11 cellular contexts compared by ENCODE assay signal in genomic region chr16:4263504-4264436, GRCh38. TPM values are rescaled to one million over a fixed set of nuclear protein-coding genes. Genes with fewer than 3 reads are reported as not detected.
DNase-seq lines count a peak whose midpoint lies in the region; ATAC-seq and TF ChIP-seq lines count a peak whose summit lies in the region.
"Had no signal": no experiment of that assay in that cellular context is flagged by ENCODE, and none has a peak within 500 bp of the region (broad histone marks: within the 10 kb centered on the region; RNA-seq: fewer than 3 reads in every experiment).

No MANE protein-coding gene starts in this region.

- H3K27ac Mint-ChIP-seq in osteocyte (ENCODE audit: unreplicated experiment) = peak overlapping the region; percentile 76
- H3K27ac Mint-ChIP-seq: stimulated activated naive CD8-positive, alpha-beta T cell treated with anti-CD3 and anti-CD28 coated beads, Interleukin-15, Interleukin-2, amounts not matched to agents 100 ng/mL and 50 ng/mL, for 24 hours had no signal

- H3K9ac ChIP-seq in NT2/D1 (ENCODE audit: insufficient read length, low read depth) = peak overlapping the region; percentile 72

- POLR2A ChIA-PET in PC-9 (lab: Charles Lee; ENCODE audit: unreplicated experiment) = no interaction called here

- H3K79me2 ChIP-seq in PC-9 (ENCODE audit: low read depth) = peaks cover 52% of the 10 kb centered on the region

- peaks cover 48% of the 10 kb centered on the region for H4K20me1 ChIP-seq in PC-9 (ENCODE audit: insufficient read depth)

- H3K9me3 Mint-ChIP-seq in osteocyte (ENCODE audit: unreplicated experiment) = no peaks in the 10 kb centered on the region
- H3K9me3 Mint-ChIP-seq: stimulated activated naive CD8-positive, alpha-beta T cell treated with anti-CD3 and anti-CD28 coated beads, Interleukin-15, Interleukin-2, amounts not matched to agents 100 ng/mL and 50 ng/mL, for 24 hours had no signal

- TF ChIP-seq CTCF in osteocyte (IDR thresholded peaks at IDR 0.05) = no peak
- TF ChIP-seq CTCF in PC-9 (conservative IDR thresholded peaks at IDR 0.05) = no peak

- H2AFZ ChIP-seq in PC-9 = no peak overlapping the region

- peaks cover 12% of the 10 kb centered on the region for H3K4me1 ChIP-seq in NT2/D1 (ENCODE audit: insufficient read depth, insufficient read length)
- no peaks in the 10 kb centered on the region for H3K4me1 ChIP-seq in PC-9 (replicated peaks; ENCODE audit: insufficient read depth)

- CTCF ChIA-PET in PC-9 (lab: Charles Lee) = no interaction called here

- peaks cover 8% of the 10 kb centered on the region for H3K36me3 Mint-ChIP-seq in osteocyte (ENCODE audit: unreplicated experiment)

- H3K36me3 ChIP-seq in NT2/D1 (ENCODE audit: insufficient read depth, insufficient read length, low read length) (peaks cover 45% of the 10 kb centered on the region), PC-9 (ENCODE audit: low read depth) (0 out of 2 replicates have a peak, but pooled peaks cover 10% of the 10 kb centered on the region)

- H3K9me3 ChIP-seq in NT2/D1 (ENCODE audit: insufficient read depth, low read length) = no peaks in the 10 kb centered on the region
- H3K9me3 ChIP-seq in PC-9 (ENCODE audit: insufficient read depth, low read depth) = no peaks in the 10 kb centered on the region

- intact Hi-C loops in PC-9 (cut with micrococcal nuclease; ENCODE audit: unreplicated experiment) = no loop called here

- peak; percentile 85 for DNase-seq in CMK (ENCODE audit: low read depth)
- no peak for DNase-seq in NT2/D1 (ENCODE audit: low read depth, low spot score)
- DNase-seq in osteocyte (ENCODE audit: extremely low spot score, unreplicated experiment) = peak; percentile 96
- DNase-seq in NCI-H1105 treated with DMSO at 0.1 percent for 48 hours (lab: John Stamatoyannopoulos, UW) = no peak
- DNase-seq in NCI-H146 treated with DMSO at 0.1 percent for 48 hours (lab: John Stamatoyannopoulos, UW; ENCODE audit: unreplicated experiment) = no peak
- no peak for DNase-seq in PC-9
- DNase-seq: hippocampal formation, T-helper 2 cell had no signal

- H3K27me3 ChIP-seq in NT2/D1 (ENCODE audit: insufficient read depth, insufficient read length) = no peaks in the 10 kb centered on the region
- H3K27me3 ChIP-seq in PC-9 (ENCODE audit: insufficient read depth, low read depth) = no peaks in the 10 kb centered on the region

- no peaks in the 10 kb centered on the region for H3K9me2 ChIP-seq in PC-9 (ENCODE audit: insufficient read depth)

- no peak overlapping the region for H3K4me2 ChIP-seq in PC-9

- no peak overlapping the region for H3K27ac ChIP-seq in PC-9

- H3F3A ChIP-seq in PC-9 (ENCODE audit: insufficient read depth, low read depth) = peaks cover 15% of the 10 kb centered on the region; the same call in 1 of the 2 replicates

- ATAC-seq in esophagus mucosa (peak; percentile 14), GM21786 (IDR thresholded peaks at IDR 0.05; ENCODE audit: unreplicated experiment) (no peak)

- BruUV-seq in PC-9 (replicated peaks; lab: Mats Ljungman, UMichigan) = no TSS peak

- H3K4me1 Mint-ChIP-seq in osteocyte (ENCODE audit: unreplicated experiment) = peaks cover 26% of the 10 kb centered on the region

- peak overlapping the region; percentile 28 for H3K4me3 Mint-ChIP-seq in osteocyte (ENCODE audit: unreplicated experiment)
- H3K4me3 Mint-ChIP-seq: stimulated activated naive CD8-positive, alpha-beta T cell treated with anti-CD3 and anti-CD28 coated beads, Interleukin-15, Interleukin-2, amounts not matched to agents 100 ng/mL and 50 ng/mL, for 24 hours had no signal

- H3K4me3 ChIP-seq in NT2/D1 (ENCODE audit: insufficient read length, low read depth) (no peak overlapping the region), PC-9 (no peak overlapping the region)

- no peaks in the 10 kb centered on the region for H3K27me3 Mint-ChIP-seq in osteocyte (ENCODE audit: unreplicated experiment)
- H3K27me3 Mint-ChIP-seq: stimulated activated naive CD8-positive, alpha-beta T cell treated with anti-CD3 and anti-CD28 coated beads, Interleukin-15, Interleukin-2, amounts not matched to agents 100 ng/mL and 50 ng/mL, for 24 hours had no signal

RNA-seq across cellular contexts. Expression of gene TFAP4, which starts 9.1 kb away (rescaled TPM):
- 11.6 TPM for total RNA-seq in esophagus mucosa
- total RNA-seq in osteocyte = 8.0 and 10.8 TPM in 2 replicates
- total RNA-seq in PC-9 (2021) = 25.0 and 34.8 TPM in 2 replicates

RNA-seq across cellular contexts. Expression of gene SRL, which starts 21.9 kb away (rescaled TPM):
- total RNA-seq in esophagus mucosa (0.16 TPM), osteocyte (not detected in 2 replicates), PC-9 (2021) (not detected in 2 replicates)

RNA-seq across cellular contexts. Expression of gene GLIS2, which starts 52.1 kb away (rescaled TPM):
- total RNA-seq in esophagus mucosa = 0.80 TPM
- total RNA-seq in osteocyte = 58.6 and 59.9 TPM in 2 replicates
- 44.2 and 48.3 TPM in 2 replicates for total RNA-seq in PC-9 (2021)

Comparison
In these comparisons a context has a peak if more than half of its experiments do, and no peak if none do; other contexts are left out.
1. DNase-seq: peak in CMK (single experiment) and osteocyte (single experiment); none in NT2/D1 (single experiment), NCI-H1105 treated with DMSO at 0.1 percent for 48 hours (single experiment), NCI-H146 treated with DMSO at 0.1 percent for 48 hours (single experiment) and PC-9 (0 of 2).
2. RNA of gene GLIS2, which starts 52.1 kb away (total RNA-seq): 58.6 to 59.9 TPM in osteocyte and 44.2 to 48.3 TPM in PC-9; 0.80 TPM in esophagus mucosa (single experiment); every median in the first group is over 10 times any median in the second.